In genomic region chr7:102447311-102447710, GRCh38 we compare ENCODE assay signal across 15 cellular contexts. TPM values are rescaled to one million over a fixed set of nuclear protein-coding genes. Genes with fewer than 3 reads are reported as not detected.
DNase-seq lines count a peak whose midpoint lies in the region; ATAC-seq and TF ChIP-seq lines count a peak whose summit lies in the region.
"Had no signal": no experiment of that assay in that cellular context is flagged by ENCODE, and none has a peak within 500 bp of the region (broad histone marks: within the 10 kb centered on the region; RNA-seq: fewer than 3 reads in every experiment).

No MANE protein-coding gene starts in this region.

- no peak overlapping the region for H3K14ac ChIP-seq in IMR-90 (replicated peaks; ENCODE audit: low read depth, low read length)

- no peak overlapping the region for H4K5ac ChIP-seq in IMR-90 (ENCODE audit: low read depth, low read length)

- H3K36me3 Mint-ChIP-seq in natural killer cell treated with Interleukin-12 subunit alpha and Interleukin-12 subunit beta and Interleukin-15 and Interleukin-18, amount 100 ng/mL, for 72 hours = peaks cover 6% of the 10 kb centered on the region
- peaks cover 0 to 40% (median 4%) of the 10 kb centered on the region in 3 donors for H3K36me3 Mint-ChIP-seq in naive thymus-derived CD8-positive, alpha-beta T cell

- H2BK5ac ChIP-seq in IMR-90 (ENCODE audit: low read depth, low read length, poor library complexity, severe bottlenecking) = no peak overlapping the region

- H3K27me3 Mint-ChIP-seq in natural killer cell treated with Interleukin-12 subunit alpha and Interleukin-12 subunit beta and Interleukin-15 and Interleukin-18, amount 100 ng/mL, for 72 hours = no peaks in the 10 kb centered on the region
- H3K27me3 Mint-ChIP-seq in naive thymus-derived CD8-positive, alpha-beta T cell = no peaks in the 10 kb centered on the region
- H3K27me3 Mint-ChIP-seq: CD4-positive, alpha-beta T cell had no signal

- DNase-seq in IMR-90 (no peak), PC-3 (no peak), islet precursor cell (peak; percentile 48), T-helper 9 cell (no peak), tibial artery (no peak)
- no peak for DNase-seq in natural killer cell treated with Interleukin-12 subunit alpha and Interleukin-12 subunit beta and Interleukin-15 and Interleukin-18, amount 100 ng/mL, for 72 hours (ENCODE audit: low spot score)
- DNase-seq in naive thymus-derived CD8-positive, alpha-beta T cell = no peak
- DNase-seq: C1 segment of cervical spinal cord; Calu3; CD4-positive, alpha-beta T cell; DMS 273 treated with DMSO at 0.1 percent for 48 hours; GOT3; KBM-7 had no signal

- H2BK15ac ChIP-seq in IMR-90 (ENCODE audit: low read depth, low read length) = no peak overlapping the region

- no peak overlapping the region for H2BK120ac ChIP-seq in IMR-90 (ENCODE audit: low read depth, low read length)

- POLR2A ChIA-PET in IMR-90 (lab: Charles Lee; ENCODE audit: unreplicated experiment) (no interaction called here), PC-3 (lab: Charles Lee; ENCODE audit: unreplicated experiment) (no interaction called here)
- POLR2A ChIA-PET in naive thymus-derived CD8-positive, alpha-beta T cell (lab: Charles Lee) = interaction anchor here (1.1 kb wide), 1 partner anchor 43 kb away, joined by 3 read pairs; no protein-coding TSS in a partner anchor

- peaks cover 0 to 15% of the 10 kb centered on the region in 2 experiments; a peak in 1 of 4 replicates for H3K79me1 ChIP-seq in IMR-90 (ENCODE audit: low read depth in 1 of 2, low read length in 2 of 2)

- no peaks in the 10 kb centered on the region for H3F3A ChIP-seq in PC-3 (ENCODE audit: low read length, unreplicated experiment)

- in situ Hi-C loops in IMR-90 (cut with MboI; ENCODE audit: low sequenced_read_pairs) = no loop called here

- no peak overlapping the region for H2BK20ac ChIP-seq in IMR-90 (ENCODE audit: low read depth, low read length)

- dilution Hi-C loops in IMR-90 (cut with HindIII; ENCODE audit: low sequenced_read_pairs, unreplicated experiment) = no loop called here

- H3K9me3 Mint-ChIP-seq in natural killer cell treated with Interleukin-12 subunit alpha and Interleukin-12 subunit beta and Interleukin-15 and Interleukin-18, amount 100 ng/mL, for 72 hours = no peaks in the 10 kb centered on the region
- H3K9me3 Mint-ChIP-seq in naive thymus-derived CD8-positive, alpha-beta T cell = no peaks in the 10 kb centered on the region
- H3K9me3 Mint-ChIP-seq: CD4-positive, alpha-beta T cell had no signal

- no peak overlapping the region; the same call in 1 of the 2 replicates for H2AK5ac ChIP-seq in IMR-90 (ENCODE audit: low read depth, low read length)

- CTCF ChIA-PET in IMR-90 (lab: Yijun Ruan, JAX) = no interaction called here
- CTCF ChIA-PET in PC-3 (lab: Charles Lee) = no interaction called here

- H3K9me3 ChIP-seq in IMR-90 (ENCODE audit: control insufficient read depth, insufficient read depth, low read length) = no peaks in the 10 kb centered on the region
- no peaks in the 10 kb centered on the region for H3K9me3 ChIP-seq in PC-3 (ENCODE audit: low read length)
- H3K9me3 ChIP-seq in tibial artery = no peaks in the 10 kb centered on the region
- H3K9me3 ChIP-seq: A549 had no signal

- no peaks in the 10 kb centered on the region; the same call in 1 of the 2 replicates for H3K9me1 ChIP-seq in IMR-90 (ENCODE audit: insufficient read depth, low read length)

- H4K91ac ChIP-seq in IMR-90 (ENCODE audit: insufficient read depth, low read depth, low read length) = no peak overlapping the region

- no peak overlapping the region for H3K23ac ChIP-seq in IMR-90 (ENCODE audit: low read depth, low read length)

- no peak overlapping the region for H3K27ac Mint-ChIP-seq in natural killer cell treated with Interleukin-12 subunit alpha and Interleukin-12 subunit beta and Interleukin-15 and Interleukin-18, amount 100 ng/mL, for 72 hours
- no peak overlapping the region for H3K27ac Mint-ChIP-seq in naive thymus-derived CD8-positive, alpha-beta T cell
- H3K27ac Mint-ChIP-seq: CD4-positive, alpha-beta T cell had no signal

- ATAC-seq in IMR-90 (ENCODE audit: low read depth) (no peak), PC-3 (no peak)
- ATAC-seq in natural killer cell treated with Interleukin-12 subunit alpha and Interleukin-12 subunit beta and Interleukin-15 and Interleukin-18, amount 100 ng/mL, for 72 hours = no peak
- ATAC-seq in naive thymus-derived CD8-positive, alpha-beta T cell = no peak

- no peaks in the 10 kb centered on the region for H3K9me2 ChIP-seq in PC-3 (replicated peaks; ENCODE audit: low read length)

- no peak overlapping the region for H3K18ac ChIP-seq in IMR-90 (ENCODE audit: low read depth, low read length)

- H3K36me3 ChIP-seq in IMR-90 (ENCODE audit: control insufficient read depth, insufficient read depth, low read length) (peaks cover 23% of the 10 kb centered on the region), PC-3 (ENCODE audit: low read depth, low read length) (no peaks in the 10 kb centered on the region), tibial artery (peaks cover 0 to 24% (median 15%) of the 10 kb centered on the region in 3 donors)

- 91% methylated on average over 9 of the region's 14 CpGs; no CpG with 5 or more reads in 1 of the 2 experiments for WGBS in IMR-90 (ENCODE audit: extremely low coverage in 2 of 2, insufficient read length in 1 of 2), 2 experiments

- H3K27me3 ChIP-seq in IMR-90 (ENCODE audit: control insufficient read depth, insufficient read depth, low read length) = no peaks in the 10 kb centered on the region
- no peaks in the 10 kb centered on the region for H3K27me3 ChIP-seq in PC-3 (ENCODE audit: low read length)
- no peaks in the 10 kb centered on the region for H3K27me3 ChIP-seq in tibial artery

- no peak overlapping the region for H3K4me3 Mint-ChIP-seq in natural killer cell treated with Interleukin-12 subunit alpha and Interleukin-12 subunit beta and Interleukin-15 and Interleukin-18, amount 100 ng/mL, for 72 hours
- no peak overlapping the region for H3K4me3 Mint-ChIP-seq in naive thymus-derived CD8-positive, alpha-beta T cell
- H3K4me3 Mint-ChIP-seq: CD4-positive, alpha-beta T cell had no signal

- H2AFZ ChIP-seq in IMR-90 (replicated peaks; ENCODE audit: low read length, poor library complexity) (no peak overlapping the region), PC-3 (ENCODE audit: low read length) (no peak overlapping the region)

- TF ChIP-seq POLR2A in IMR-90 (IDR thresholded peaks at IDR 0.05; ENCODE audit: low read depth, low read length) = no peak

- H3K4ac ChIP-seq in IMR-90 (ENCODE audit: low read depth, low read length) = no peak overlapping the region

- BruUV-seq in IMR-90 (replicated peaks; lab: Mats Ljungman, UMichigan) = no TSS peak
- BruUV-seq in PC-3 (replicated peaks; lab: Mats Ljungman, UMichigan) = TSS peak; percentile 12

- H3K4me3 ChIP-seq in IMR-90 (ENCODE audit: insufficient read depth, low read depth, low read length) = no peak overlapping the region
- H3K4me3 ChIP-seq in PC-3 (ENCODE audit: low read length) = no peak overlapping the region
- no peak overlapping the region for H3K4me3 ChIP-seq in tibial artery
- H3K4me3 ChIP-seq: A549 had no signal

- intact Hi-C loops in IMR-90 (cut with micrococcal nuclease) = no loop called here
- intact Hi-C loops in PC-3 (cut with micrococcal nuclease) = no loop called here
- intact Hi-C loops in tibial artery (cut with DNase I; ENCODE audit: low total_unique reads) = no loop called here

- H4K20me1 ChIP-seq in IMR-90 (ENCODE audit: insufficient read depth, low read length) = peaks cover 4% of the 10 kb centered on the region; the same call in 1 of the 2 replicates
- H4K20me1 ChIP-seq in PC-3 (ENCODE audit: low read length) = no peaks in the 10 kb centered on the region

- peak overlapping the region; percentile 82 for H2AK9ac ChIP-seq in IMR-90 (replicated peaks; ENCODE audit: low read depth, low read length, poor library complexity)

- H3K27ac ChIP-seq in IMR-90 (ENCODE audit: insufficient read depth, low read length) (no peak overlapping the region), PC-3 (ENCODE audit: low read length) (no peak overlapping the region), tibial artery (no peak overlapping the region)
- H3K27ac ChIP-seq: A549, HL-60 had no signal

- no peak for TF ChIP-seq CTCF in IMR-90 (conservative IDR thresholded peaks at IDR 0.05; ENCODE audit: low read depth, low read length)
- no peak for TF ChIP-seq CTCF in PC-3 (conservative IDR thresholded peaks at IDR 0.05; ENCODE audit: low read depth, low read length)
- TF ChIP-seq CTCF in tibial artery (IDR thresholded peaks at IDR 0.05) = no peak

- H3K9ac ChIP-seq in IMR-90 (ENCODE audit: low read depth, low read length) (no peak overlapping the region), PC-3 (ENCODE audit: low read length) (no peak overlapping the region)

- H3K56ac ChIP-seq in IMR-90 (ENCODE audit: extremely low read depth, insufficient read depth, low read length) = no peak overlapping the region

- no peaks in the 10 kb centered on the region for H3K79me2 ChIP-seq in PC-3 (ENCODE audit: low read length)

- peaks cover 4% of the 10 kb centered on the region; the same call in 1 of the 2 replicates for H3K4me1 ChIP-seq in IMR-90 (ENCODE audit: control insufficient read depth, insufficient read depth, low read length)
- H3K4me1 ChIP-seq in PC-3 (ENCODE audit: insufficient read depth, low read length) = peaks cover 5% of the 10 kb centered on the region; the same call in 1 of the 2 replicates
- no peaks in the 10 kb centered on the region for H3K4me1 ChIP-seq in tibial artery
- H3K4me1 ChIP-seq: A549 had no signal

- peaks cover 9 to 11% of the 10 kb centered on the region in 2 donors for H3K4me1 Mint-ChIP-seq in natural killer cell treated with Interleukin-12 subunit alpha and Interleukin-12 subunit beta and Interleukin-15 and Interleukin-18, amount 100 ng/mL, for 72 hours (ENCODE audit: low read depth in 2 of 2)
- peaks cover 5 to 22% (median 6%) of the 10 kb centered on the region in 4 donors for H3K4me1 Mint-ChIP-seq in naive thymus-derived CD8-positive, alpha-beta T cell

- TF ChIP-seq RAD21 in IMR-90 (IDR thresholded peaks at IDR 0.05; ENCODE audit: low read length) = no peak

- H3K4me2 ChIP-seq in IMR-90 (ENCODE audit: low read depth, low read length) = no peak overlapping the region
- H3K4me2 ChIP-seq in PC-3 (ENCODE audit: low read length) = no peak overlapping the region
- H3K4me2 ChIP-seq: A549 had no signal

- no peak overlapping the region for H4K8ac ChIP-seq in IMR-90 (ENCODE audit: low read depth in 2 of 2, low read length in 2 of 2)

RNA-seq across cellular contexts. Expression of gene ORAI2, which starts 13.9 kb away (rescaled TPM):
- total RNA-seq in IMR-90 (2012; rRNA removed) (52.0 and 52.2 TPM in 2 replicates), PC-3 (2014; rRNA removed) (20.8 and 21.5 TPM in 2 replicates)
- polyA plus RNA-seq in IMR-90 (2012; rRNA removed) = 58.3 and 73.5 TPM in 2 replicates
- polyA plus RNA-seq in IMR-90 (2012; cell fraction: cytosol; rRNA removed) = 49.7 and 66.1 TPM in 2 replicates
- 8.9 and 24.5 TPM in 2 replicates for polyA plus RNA-seq in IMR-90 (2012; cell fraction: nucleus; rRNA removed; ENCODE audit: low replicate concordance)
- total RNA-seq in natural killer cell treated with Interleukin-12 subunit alpha and Interleukin-12 subunit beta and Interleukin-15 and Interleukin-18, amount 100 ng/mL, for 72 hours = 10 to 100 TPM; 56.5 to 70.4 TPM
- total RNA-seq in naive thymus-derived CD8-positive, alpha-beta T cell = 10 to 100 TPM; 29.1 to 33.6 TPM
- 10 to 100 TPM; 35.9 to 54.4 (median 37.2) TPM for polyA plus RNA-seq in naive thymus-derived CD8-positive, alpha-beta T cell

RNA-seq across cellular contexts. Expression of gene ALKBH4, which starts 17.4 kb away (rescaled TPM):
- total RNA-seq in IMR-90 (2012; rRNA removed) = 6.1 and 7.2 TPM in 2 replicates
- polyA plus RNA-seq in IMR-90 (2012; rRNA removed) = 7.4 and 8.1 TPM in 2 replicates
- polyA plus RNA-seq in IMR-90 (2012; cell fraction: cytosol; rRNA removed) = 8.9 and 9.7 TPM in 2 replicates
- polyA plus RNA-seq in IMR-90 (2012; cell fraction: nucleus; rRNA removed; ENCODE audit: low replicate concordance) = 1.6 and 5.1 TPM in 2 replicates
- 21.3 and 31.0 TPM in 2 replicates for total RNA-seq in PC-3 (2014; rRNA removed)
- 10 to 100 TPM in 1 of 2 donors, 1 to 10 TPM in 1; 7.8 to 19.3 TPM for total RNA-seq in natural killer cell treated with Interleukin-12 subunit alpha and Interleukin-12 subunit beta and Interleukin-15 and Interleukin-18, amount 100 ng/mL, for 72 hours
- total RNA-seq in naive thymus-derived CD8-positive, alpha-beta T cell = 10 to 100 TPM in 1 of 2 experiments, 1 to 10 TPM in 1; 9.9 to 12.9 TPM
- polyA plus RNA-seq in naive thymus-derived CD8-positive, alpha-beta T cell = 10 to 100 TPM; 14.8 to 17.3 (median 16.4) TPM

RNA-seq across cellular contexts. Expression of gene LRWD1, which starts 17.5 kb away (rescaled TPM):
- total RNA-seq in IMR-90 (2012; rRNA removed) (13.3 and 20.3 TPM in 2 replicates), PC-3 (2014; rRNA removed) (41.8 and 69.5 TPM in 2 replicates)
- polyA plus RNA-seq in IMR-90 (2012; rRNA removed) = 27.2 and 31.6 TPM in 2 replicates
- polyA plus RNA-seq in IMR-90 (2012; cell fraction: cytosol; rRNA removed) = 32.7 and 39.8 TPM in 2 replicates
- polyA plus RNA-seq in IMR-90 (2012; cell fraction: nucleus; rRNA removed; ENCODE audit: low replicate concordance) = 30.2 and 77.3 TPM in 2 replicates
- 10 to 100 TPM; 22.9 to 44.2 TPM for total RNA-seq in natural killer cell treated with Interleukin-12 subunit alpha and Interleukin-12 subunit beta and Interleukin-15 and Interleukin-18, amount 100 ng/mL, for 72 hours
- 10 to 100 TPM; 21.6 to 23.6 TPM for total RNA-seq in naive thymus-derived CD8-positive, alpha-beta T cell
- polyA plus RNA-seq in naive thymus-derived CD8-positive, alpha-beta T cell = 10 to 100 TPM in 2 of 3 donors, 1 to 10 TPM in 1; 7.2 to 14.5 (median 11.4) TPM

RNA-seq across cellular contexts. Expression of gene POLR2J, which starts 31.4 kb away (rescaled TPM):
- 20.8 and 31.1 TPM in 2 replicates for total RNA-seq in IMR-90 (2012; rRNA removed)
- 92.6 and 134 TPM in 2 replicates for polyA plus RNA-seq in IMR-90 (2012; rRNA removed)
- polyA plus RNA-seq in IMR-90 (2012; cell fraction: cytosol; rRNA removed) = 20.8 and 84.9 TPM in 2 replicates
- polyA plus RNA-seq in IMR-90 (2012; cell fraction: nucleus; rRNA removed; ENCODE audit: low replicate concordance) = 34.1 and 60.3 TPM in 2 replicates
- 71.6 and 101 TPM in 2 replicates for total RNA-seq in PC-3 (2014; rRNA removed)
- total RNA-seq in natural killer cell treated with Interleukin-12 subunit alpha and Interleukin-12 subunit beta and Interleukin-15 and Interleukin-18, amount 100 ng/mL, for 72 hours = 10 to 100 TPM; 56.9 to 57.6 TPM
- total RNA-seq in naive thymus-derived CD8-positive, alpha-beta T cell = 10 to 100 TPM; 44.3 to 44.4 TPM
- 100 to 1,000 TPM in 2 of 3 donors, 10 to 100 TPM in 1; 65.6 to 112 (median 103) TPM for polyA plus RNA-seq in naive thymus-derived CD8-positive, alpha-beta T cell

RNA-seq across cellular contexts. Expression of gene PRKRIP1, which starts 51.1 kb away (rescaled TPM):
- total RNA-seq in IMR-90 (2012; rRNA removed) = 6.5 and 9.4 TPM in 2 replicates
- polyA plus RNA-seq in IMR-90 (2012; rRNA removed) = 21.6 and 21.8 TPM in 2 replicates
- 12.4 and 16.7 TPM in 2 replicates for polyA plus RNA-seq in IMR-90 (2012; cell fraction: cytosol; rRNA removed)
- polyA plus RNA-seq in IMR-90 (2012; cell fraction: nucleus; rRNA removed; ENCODE audit: low replicate concordance) = 163 and 174 TPM in 2 replicates
- 28.9 and 49.4 TPM in 2 replicates for total RNA-seq in PC-3 (2014; rRNA removed)
- 10 to 100 TPM; 26.7 to 39.5 TPM for total RNA-seq in natural killer cell treated with Interleukin-12 subunit alpha and Interleukin-12 subunit beta and Interleukin-15 and Interleukin-18, amount 100 ng/mL, for 72 hours
- 10 to 100 TPM; 47.9 TPM for total RNA-seq in naive thymus-derived CD8-positive, alpha-beta T cell
- 10 to 100 TPM; 13.4 to 27.0 (median 17.7) TPM for polyA plus RNA-seq in naive thymus-derived CD8-positive, alpha-beta T cell
